ENCODE assay signal across 35 cellular contexts in genomic region chr3:123369085-123369484, GRCh38.
"Had no signal": no experiment of that assay in that cellular context is flagged by ENCODE, and none has a peak within 500 bp of the region (broad histone marks: within the 10 kb centered on the region; RNA-seq: fewer than 3 reads in every experiment).

No MANE protein-coding gene starts in this region.

- ATAC-seq: activated T-cell treated with anti-CD3 and anti-CD28 coated beads, Interleukin-2, amount 50 U/mL, for 72 hours; activated T-helper 17 cell treated with anti-CD3 and anti-CD28 coated beads, Interleukin-2, amount 50 U/mL, for 72 hours; PC-3 had no signal

- H3K36me3 ChIP-seq: brain microvascular endothelial cell, Peyer's patch had no signal

- H3K9me3 ChIP-seq: Peyer's patch had no signal

- H3K4me1 Mint-ChIP-seq: activated B cell treated with CpG ODN at 0.5 μM for 24 hours; activated CD4-positive, alpha-beta memory T cell treated with anti-CD3 and anti-CD28 coated beads, Interleukin-2, amount 10 ng/mL, durations not matched to agents 7 days and 5 days; activated naive CD8-positive, alpha-beta T cell treated with anti-CD3 and anti-CD28 coated beads for 36 hours; activated T-helper 17 cell treated with anti-CD3 and anti-CD28 coated beads, Interleukin-2, amount 50 U/mL, for 72 hours had no signal

- H3K4me2 ChIP-seq: KMS-11 had no signal

- H3K9ac ChIP-seq: KMS-11 had no signal

- H3K27ac Mint-ChIP-seq: activated B cell treated with CpG ODN at 0.5 μM for 24 hours; activated CD4-positive, alpha-beta memory T cell treated with anti-CD3 and anti-CD28 coated beads, Interleukin-2, amount 10 ng/mL, durations not matched to agents 7 days and 5 days; activated naive CD8-positive, alpha-beta T cell treated with anti-CD3 and anti-CD28 coated beads for 36 hours; activated T-cell treated with anti-CD3 and anti-CD28 coated beads, Interleukin-2, amount 50 U/mL, for 72 hours; activated T-helper 17 cell treated with anti-CD3 and anti-CD28 coated beads, Interleukin-2, amount 50 U/mL, for 72 hours had no signal

- H3K27ac ChIP-seq: brain microvascular endothelial cell, KMS-11, Peyer's patch, VCaP had no signal

- H3K36me3 Mint-ChIP-seq: activated naive CD8-positive, alpha-beta T cell treated with anti-CD3 and anti-CD28 coated beads for 36 hours had no signal

- DNase-seq: activated B cell treated with CpG ODN at 0.5 μM for 24 hours; activated CD4-positive, alpha-beta memory T cell treated with anti-CD3 and anti-CD28 coated beads, Interleukin-2, amount 10 ng/mL, durations not matched to agents 7 days and 5 days; activated CD4-positive, alpha-beta T cell treated with anti-CD3 and anti-CD28 coated beads for 4 hours; activated CD4-positive, CD25-positive, alpha-beta regulatory T cell treated with anti-CD3 and anti-CD28 coated beads, Interleukin-2, amount 50 U/mL, for 72 hours; activated effector memory CD4-positive, alpha-beta T cell treated with anti-CD3 and anti-CD28 coated beads, Interleukin-2, amount 50 U/mL, for 16 hours; activated naive CD4-positive, alpha-beta T cell; activated naive CD4-positive, alpha-beta T cell treated with anti-CD3 and anti-CD28 coated beads, Interleukin-2, amount 50 U/mL, for 16 hours; activated naive CD8-positive, alpha-beta T cell treated with anti-CD3 and anti-CD28 coated beads for 36 hours; activated T-cell treated with anti-CD3 and anti-CD28 coated beads, Interleukin-2, amount 50 U/mL, for 1 hour; activated T-cell treated with anti-CD3 and anti-CD28 coated beads, Interleukin-2, amount 50 U/mL, for 72 hours; amniotic stem cell; brain microvascular endothelial cell; MM.1S; MV-4-11; NCI-H1092; NCI-H1417; NCI-H146; NCI-H187; NCI-H2029 treated with DMSO at 0.1 percent for 48 hours; NCI-H2107; NCI-H2171; NCI-H510A; NCI-H526; NCI-H748 treated with DMSO at 0.1 percent for 48 hours; NK-92 treated with Interleukin-12 subunit alpha and Interleukin-12 subunit beta, amount 100 ng/mL, for 24 hours; PC-3; RPMI8226; SW 1271; T-helper 1 cell; T-helper 2 cell; T-helper 9 cell had no signal

- H3K4me3 ChIP-seq: Peyer's patch had no signal

- H3K9me3 Mint-ChIP-seq: activated B cell treated with CpG ODN at 0.5 μM for 24 hours; activated CD4-positive, alpha-beta memory T cell treated with anti-CD3 and anti-CD28 coated beads, Interleukin-2, amount 10 ng/mL, durations not matched to agents 7 days and 5 days; activated T-helper 17 cell treated with anti-CD3 and anti-CD28 coated beads, Interleukin-2, amount 50 U/mL, for 72 hours had no signal

- H3K27me3 ChIP-seq: Peyer's patch had no signal

- H3K4me3 Mint-ChIP-seq: activated B cell treated with CpG ODN at 0.5 μM for 24 hours; activated CD4-positive, alpha-beta memory T cell treated with anti-CD3 and anti-CD28 coated beads, Interleukin-2, amount 10 ng/mL, durations not matched to agents 7 days and 5 days; activated naive CD8-positive, alpha-beta T cell treated with anti-CD3 and anti-CD28 coated beads for 36 hours; activated T-cell treated with anti-CD3 and anti-CD28 coated beads, Interleukin-2, amount 50 U/mL, for 72 hours; activated T-helper 17 cell treated with anti-CD3 and anti-CD28 coated beads, Interleukin-2, amount 50 U/mL, for 72 hours had no signal
